ENCODE assay signal across 10 cellular contexts in genomic region chr6:75281643-75282042, GRCh38.
DNase-seq lines count a peak whose midpoint lies in the region; ATAC-seq and TF ChIP-seq lines count a peak whose summit lies in the region.
"Had no signal": no experiment of that assay in that cellular context is flagged by ENCODE, and none has a peak within 500 bp of the region (broad histone marks: within the 10 kb centered on the region; RNA-seq: fewer than 3 reads in every experiment).

No MANE protein-coding gene starts in this region.

- peak overlapping the region; percentile 56 for H3K4me3 ChIP-seq in DOHH2 (ENCODE audit: low read length)
- peak overlapping the region; percentile 69 for H3K4me3 ChIP-seq in HFF-Myc (replicated peaks; ENCODE audit: low read depth, low read length)
- peak overlapping the region; percentile 46 to 95 for H3K4me3 ChIP-seq in muscle layer of duodenum (ENCODE audit: low read depth in 1 of 2, low read length in 2 of 2)

- no peaks in the 10 kb centered on the region for H3K27me3 Mint-ChIP-seq in activated naive CD8-positive, alpha-beta T cell treated with anti-CD3 and anti-CD28 coated beads, Interleukin-2, amount 50 U/mL, for 24 hours

- H4K20me1 ChIP-seq in DOHH2 (ENCODE audit: control insufficient read depth, insufficient read depth, low read depth, low read length) = peaks cover 12% of the 10 kb centered on the region

- H3K27ac ChIP-seq in DOHH2 (ENCODE audit: low read depth, low read length) (no peak overlapping the region), muscle layer of duodenum (ENCODE audit: low read length) (peak overlapping the region; percentile 59)

- H3K4me1 ChIP-seq in DOHH2 (ENCODE audit: control insufficient read depth, low read length) (peaks cover 37% of the 10 kb centered on the region), muscle layer of duodenum (ENCODE audit: control insufficient read depth in 1 of 2, insufficient read depth in 2 of 2, low read length in 2 of 2) (peaks cover 4 to 52% of the 10 kb centered on the region in 2 donors)

- DNase-seq in HFF-Myc (ENCODE audit: extremely low read depth, low read depth) (no peak), NCI-H1694 (lab: John Stamatoyannopoulos, UW) (no peak), NCI-H1436 (lab: John Stamatoyannopoulos, UW) (no peak), kidney glomerular epithelial cell (lab: John Stamatoyannopoulos, UW) (no peak)
- no peak for DNase-seq in activated naive CD8-positive, alpha-beta T cell treated with anti-CD3 and anti-CD28 coated beads, Interleukin-2, amount 50 U/mL, for 24 hours
- DNase-seq: caudate nucleus, NCI-H2081 had no signal

- peaks cover 10% of the 10 kb centered on the region for H3K36me3 Mint-ChIP-seq in activated naive CD8-positive, alpha-beta T cell treated with anti-CD3 and anti-CD28 coated beads, Interleukin-2, amount 50 U/mL, for 24 hours (ENCODE audit: low read depth)

- TF ChIP-seq CTCF in DOHH2 (IDR thresholded peaks at IDR 0.05; ENCODE audit: low read depth, low read length, poor library complexity, severe bottlenecking) = no peak
- TF ChIP-seq CTCF in HFF-Myc (IDR thresholded peaks at IDR 0.05; ENCODE audit: low read depth, low read length, missing control alignments) = no peak

- H3K9me2 ChIP-seq in DOHH2 (replicated peaks; ENCODE audit: control insufficient read depth, low read length) = no peaks in the 10 kb centered on the region

- peaks cover 35% of the 10 kb centered on the region for H3K36me3 ChIP-seq in DOHH2 (ENCODE audit: control insufficient read depth, low read length)
- H3K36me3 ChIP-seq in muscle layer of duodenum (ENCODE audit: control insufficient read depth in 1 of 2, insufficient read depth in 2 of 2, low read length in 2 of 2) = no peaks in the 10 kb centered on the region

- H3K4me2 ChIP-seq in DOHH2 (ENCODE audit: low read length) = peak overlapping the region; percentile 71

- H3K9me3 Mint-ChIP-seq in activated naive CD8-positive, alpha-beta T cell treated with anti-CD3 and anti-CD28 coated beads, Interleukin-2, amount 50 U/mL, for 24 hours = no peaks in the 10 kb centered on the region

- peaks cover 97% of the 10 kb centered on the region for H3K79me2 ChIP-seq in DOHH2 (ENCODE audit: control insufficient read depth, low read length)

- peak overlapping the region; percentile 71 for H3K27ac Mint-ChIP-seq in activated naive CD8-positive, alpha-beta T cell treated with anti-CD3 and anti-CD28 coated beads, Interleukin-2, amount 50 U/mL, for 24 hours

- H3F3A ChIP-seq in DOHH2 (ENCODE audit: control insufficient read depth, insufficient read depth) = no peaks in the 10 kb centered on the region

- H3K27me3 ChIP-seq in DOHH2 (ENCODE audit: control insufficient read depth, low read length) (no peaks in the 10 kb centered on the region), muscle layer of duodenum (ENCODE audit: low read depth, low read length) (no peaks in the 10 kb centered on the region)

- H3K9me3 ChIP-seq in DOHH2 (ENCODE audit: control insufficient read depth, insufficient read depth, low read length) = no peaks in the 10 kb centered on the region
- H3K9me3 ChIP-seq in muscle layer of duodenum (ENCODE audit: control insufficient read depth in 1 of 2, low read length in 2 of 2) = no peaks in the 10 kb centered on the region

- peaks cover 51% of the 10 kb centered on the region for H3K4me1 Mint-ChIP-seq in activated naive CD8-positive, alpha-beta T cell treated with anti-CD3 and anti-CD28 coated beads, Interleukin-2, amount 50 U/mL, for 24 hours

- ATAC-seq in activated naive CD8-positive, alpha-beta T cell treated with anti-CD3 and anti-CD28 coated beads, Interleukin-2, amount 50 U/mL, for 24 hours = no peak
- no peak for ATAC-seq in HG02642 (IDR thresholded peaks at IDR 0.05; ENCODE audit: poor library complexity, unreplicated experiment)

- H3K4me3 Mint-ChIP-seq in activated naive CD8-positive, alpha-beta T cell treated with anti-CD3 and anti-CD28 coated beads, Interleukin-2, amount 50 U/mL, for 24 hours = peak overlapping the region; percentile 66
